1 cellular context compared by ENCODE assay signal in genomic region chr17:75034236-75034908, GRCh38.
TF ChIP-seq lines count a peak whose summit lies in the region.

No MANE protein-coding gene starts in this region.

TF ChIP-seq in HEK293, 187 proteins besides CTCF, POLR2A, EP300 and RAD21 (continued from another document):
- TF ChIP-seq INSM2 (tag by site-specific recombination; IDR thresholded peaks at IDR 0.05) (peak; percentile 84), ZBTB48 (tag by site-specific recombination; IDR thresholded peaks at IDR 0.05) (peak; percentile 38; the same call in 1 of the 2 replicates), ZNF473 (tag by site-specific recombination; IDR thresholded peaks at IDR 0.05) (no peak), GLIS2 (tag by site-specific recombination; IDR thresholded peaks at IDR 0.05) (peak; percentile 30; the same call in 1 of the 2 replicates), ZBTB8A (tag by site-specific recombination; IDR thresholded peaks at IDR 0.05) (peak; percentile 97), ZNF221 (tag by site-specific recombination; IDR thresholded peaks at IDR 0.05; ENCODE audit: borderline replicate concordance) (peak; percentile 89; the same call in 1 of the 2 replicates), ZNF19 (tag by site-specific recombination; IDR thresholded peaks at IDR 0.05; ENCODE audit: low read depth) (no peak), ZNF76 (tag by site-specific recombination; IDR thresholded peaks at IDR 0.05; ENCODE audit: borderline replicate concordance, low read depth) (peak; percentile 77), GLI2 (tag by site-specific recombination; IDR thresholded peaks at IDR 0.05; ENCODE audit: borderline replicate concordance, low read depth) (no peak), ZNF596 (tag by site-specific recombination; IDR thresholded peaks at IDR 0.05) (peak; percentile 41), ZNF184 (tag by site-specific recombination; IDR thresholded peaks at IDR 0.05) (no peak; the same call in 1 of the 2 replicates), ZNF140 (tag by site-specific recombination; IDR thresholded peaks at IDR 0.05) (no peak), ZNF449 (tag by site-specific recombination; IDR thresholded peaks at IDR 0.05) (peak; percentile 98), PRDM10 (tag by site-specific recombination; IDR thresholded peaks at IDR 0.05) (no peak), ZNF792 (tag by site-specific recombination; IDR thresholded peaks at IDR 0.05) (peak; percentile 68), ZNF521 (tag by site-specific recombination; IDR thresholded peaks at IDR 0.05) (no peak), ZNF138 (tag by site-specific recombination; IDR thresholded peaks at IDR 0.05; ENCODE audit: borderline replicate concordance) (no peak), ZNF114 (tag by site-specific recombination; IDR thresholded peaks at IDR 0.05) (no peak), ZNF10 (tag by site-specific recombination; IDR thresholded peaks at IDR 0.05) (peak; percentile 16; the same call in 1 of the 2 replicates), ZSCAN5A (tag by site-specific recombination; IDR thresholded peaks at IDR 0.05) (peak; percentile 95), ZNF354C (tag by site-specific recombination; IDR thresholded peaks at IDR 0.05; ENCODE audit: borderline replicate concordance, low read depth) (no peak), ZNF623 (tag by site-specific recombination; IDR thresholded peaks at IDR 0.05) (peak; percentile 27; the same call in 1 of the 2 replicates), ZEB2 (tag by site-specific recombination; IDR thresholded peaks at IDR 0.05) (peak; percentile 92), ZNF121 (tag by site-specific recombination; IDR thresholded peaks at IDR 0.05) (no peak), ZBTB49 (tag by site-specific recombination; IDR thresholded peaks at IDR 0.05; ENCODE audit: low read depth) (no peak), ZNF707 (tag by site-specific recombination; IDR thresholded peaks at IDR 0.05) (no peak), KLF7 (tag by site-specific recombination; IDR thresholded peaks at IDR 0.05; ENCODE audit: borderline replicate concordance) (no peak; the same call in 1 of the 2 replicates), ZNF274 (IDR thresholded peaks at IDR 0.05; ENCODE audit: low read length) (no peak), ZNF274 (tag by site-specific recombination; IDR thresholded peaks at IDR 0.05; ENCODE audit: borderline replicate concordance) (no peak), ZNF311 (tag by site-specific recombination; IDR thresholded peaks at IDR 0.05; ENCODE audit: borderline replicate concordance) (no peak), ZNF777 (tag by site-specific recombination; IDR thresholded peaks at IDR 0.05; ENCODE audit: borderline replicate concordance) (no peak)
- TF ChIP-seq, protein P1, sequence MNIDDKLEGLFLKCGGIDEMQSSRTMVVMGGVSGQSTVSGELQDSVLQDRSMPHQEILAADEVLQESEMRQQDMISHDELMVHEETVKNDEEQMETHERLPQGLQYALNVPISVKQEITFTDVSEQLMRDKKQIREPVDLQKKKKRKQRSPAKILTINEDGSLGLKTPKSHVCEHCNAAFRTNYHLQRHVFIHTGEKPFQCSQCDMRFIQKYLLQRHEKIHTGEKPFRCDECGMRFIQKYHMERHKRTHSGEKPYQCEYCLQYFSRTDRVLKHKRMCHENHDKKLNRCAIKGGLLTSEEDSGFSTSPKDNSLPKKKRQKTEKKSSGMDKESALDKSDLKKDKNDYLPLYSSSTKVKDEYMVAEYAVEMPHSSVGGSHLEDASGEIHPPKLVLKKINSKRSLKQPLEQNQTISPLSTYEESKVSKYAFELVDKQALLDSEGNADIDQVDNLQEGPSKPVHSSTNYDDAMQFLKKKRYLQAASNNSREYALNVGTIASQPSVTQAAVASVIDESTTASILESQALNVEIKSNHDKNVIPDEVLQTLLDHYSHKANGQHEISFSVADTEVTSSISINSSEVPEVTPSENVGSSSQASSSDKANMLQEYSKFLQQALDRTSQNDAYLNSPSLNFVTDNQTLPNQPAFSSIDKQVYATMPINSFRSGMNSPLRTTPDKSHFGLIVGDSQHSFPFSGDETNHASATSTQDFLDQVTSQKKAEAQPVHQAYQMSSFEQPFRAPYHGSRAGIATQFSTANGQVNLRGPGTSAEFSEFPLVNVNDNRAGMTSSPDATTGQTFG (tag by site-specific recombination; IDR thresholded peaks at IDR 0.05; ENCODE audit: borderline replicate concordance) = peak; percentile 30; the same call in 1 of the 2 replicates
- TF ChIP-seq, protein P2, sequence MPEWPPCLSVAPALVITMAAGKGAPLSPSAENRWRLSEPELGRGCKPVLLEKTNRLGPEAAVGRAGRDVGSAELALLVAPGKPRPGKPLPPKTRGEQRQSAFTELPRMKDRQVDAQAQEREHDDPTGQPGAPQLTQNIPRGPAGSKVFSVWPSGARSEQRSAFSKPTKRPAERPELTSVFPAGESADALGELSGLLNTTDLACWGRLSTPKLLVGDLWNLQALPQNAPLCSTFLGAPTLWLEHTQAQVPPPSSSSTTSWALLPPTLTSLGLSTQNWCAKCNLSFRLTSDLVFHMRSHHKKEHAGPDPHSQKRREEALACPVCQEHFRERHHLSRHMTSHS (tag by site-specific recombination; IDR thresholded peaks at IDR 0.05) = no peak
- TF ChIP-seq, protein P3, sequence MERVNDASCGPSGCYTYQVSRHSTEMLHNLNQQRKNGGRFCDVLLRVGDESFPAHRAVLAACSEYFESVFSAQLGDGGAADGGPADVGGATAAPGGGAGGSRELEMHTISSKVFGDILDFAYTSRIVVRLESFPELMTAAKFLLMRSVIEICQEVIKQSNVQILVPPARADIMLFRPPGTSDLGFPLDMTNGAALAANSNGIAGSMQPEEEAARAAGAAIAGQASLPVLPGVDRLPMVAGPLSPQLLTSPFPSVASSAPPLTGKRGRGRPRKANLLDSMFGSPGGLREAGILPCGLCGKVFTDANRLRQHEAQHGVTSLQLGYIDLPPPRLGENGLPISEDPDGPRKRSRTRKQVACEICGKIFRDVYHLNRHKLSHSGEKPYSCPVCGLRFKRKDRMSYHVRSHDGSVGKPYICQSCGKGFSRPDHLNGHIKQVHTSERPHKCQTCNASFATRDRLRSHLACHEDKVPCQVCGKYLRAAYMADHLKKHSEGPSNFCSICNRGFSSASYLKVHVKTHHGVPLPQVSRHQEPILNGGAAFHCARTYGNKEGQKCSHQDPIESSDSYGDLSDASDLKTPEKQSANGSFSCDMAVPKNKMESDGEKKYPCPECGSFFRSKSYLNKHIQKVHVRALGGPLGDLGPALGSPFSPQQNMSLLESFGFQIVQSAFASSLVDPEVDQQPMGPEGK (tag by site-specific recombination; IDR thresholded peaks at IDR 0.05) = peak; percentile 65
- TF ChIP-seq, protein P4, sequence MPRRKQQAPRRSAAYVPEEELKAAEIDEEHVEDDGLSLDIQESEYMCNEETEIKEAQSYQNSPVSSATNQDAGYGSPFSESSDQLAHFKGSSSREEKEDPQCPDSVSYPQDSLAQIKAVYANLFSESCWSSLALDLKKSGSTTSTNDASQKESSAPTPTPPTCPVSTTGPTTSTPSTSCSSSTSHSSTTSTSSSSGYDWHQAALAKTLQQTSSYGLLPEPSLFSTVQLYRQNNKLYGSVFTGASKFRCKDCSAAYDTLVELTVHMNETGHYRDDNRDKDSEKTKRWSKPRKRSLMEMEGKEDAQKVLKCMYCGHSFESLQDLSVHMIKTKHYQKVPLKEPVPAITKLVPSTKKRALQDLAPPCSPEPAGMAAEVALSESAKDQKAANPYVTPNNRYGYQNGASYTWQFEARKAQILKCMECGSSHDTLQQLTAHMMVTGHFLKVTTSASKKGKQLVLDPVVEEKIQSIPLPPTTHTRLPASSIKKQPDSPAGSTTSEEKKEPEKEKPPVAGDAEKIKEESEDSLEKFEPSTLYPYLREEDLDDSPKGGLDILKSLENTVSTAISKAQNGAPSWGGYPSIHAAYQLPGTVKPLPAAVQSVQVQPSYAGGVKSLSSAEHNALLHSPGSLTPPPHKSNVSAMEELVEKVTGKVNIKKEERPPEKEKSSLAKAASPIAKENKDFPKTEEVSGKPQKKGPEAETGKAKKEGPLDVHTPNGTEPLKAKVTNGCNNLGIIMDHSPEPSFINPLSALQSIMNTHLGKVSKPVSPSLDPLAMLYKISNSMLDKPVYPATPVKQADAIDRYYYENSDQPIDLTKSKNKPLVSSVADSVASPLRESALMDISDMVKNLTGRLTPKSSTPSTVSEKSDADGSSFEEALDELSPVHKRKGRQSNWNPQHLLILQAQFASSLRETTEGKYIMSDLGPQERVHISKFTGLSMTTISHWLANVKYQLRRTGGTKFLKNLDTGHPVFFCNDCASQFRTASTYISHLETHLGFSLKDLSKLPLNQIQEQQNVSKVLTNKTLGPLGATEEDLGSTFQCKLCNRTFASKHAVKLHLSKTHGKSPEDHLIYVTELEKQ (tag by site-specific recombination; IDR thresholded peaks at IDR 0.05; ENCODE audit: borderline replicate concordance) = peak; percentile 78
- TF ChIP-seq, protein P5, sequence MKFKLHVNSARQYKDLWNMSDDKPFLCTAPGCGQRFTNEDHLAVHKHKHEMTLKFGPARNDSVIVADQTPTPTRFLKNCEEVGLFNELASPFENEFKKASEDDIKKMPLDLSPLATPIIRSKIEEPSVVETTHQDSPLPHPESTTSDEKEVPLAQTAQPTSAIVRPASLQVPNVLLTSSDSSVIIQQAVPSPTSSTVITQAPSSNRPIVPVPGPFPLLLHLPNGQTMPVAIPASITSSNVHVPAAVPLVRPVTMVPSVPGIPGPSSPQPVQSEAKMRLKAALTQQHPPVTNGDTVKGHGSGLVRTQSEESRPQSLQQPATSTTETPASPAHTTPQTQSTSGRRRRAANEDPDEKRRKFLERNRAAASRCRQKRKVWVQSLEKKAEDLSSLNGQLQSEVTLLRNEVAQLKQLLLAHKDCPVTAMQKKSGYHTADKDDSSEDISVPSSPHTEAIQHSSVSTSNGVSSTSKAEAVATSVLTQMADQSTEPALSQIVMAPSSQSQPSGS (tag by site-specific recombination; IDR thresholded peaks at IDR 0.05; ENCODE audit: low read depth) = no peak
